ENCODE assay signal across 23 cellular contexts in genomic region chr1:234217316-234217840, GRCh38.
DNase-seq lines count a peak whose midpoint lies in the region; ATAC-seq and FAIRE-seq lines count a peak whose summit lies in the region.
"Had no signal": no experiment of that assay in that cellular context is flagged by ENCODE, and none has a peak within 500 bp of the region (broad histone marks: within the 10 kb centered on the region; RNA-seq: fewer than 3 reads in every experiment).

No MANE protein-coding gene starts in this region.

- CTCF ChIA-PET in activated CD4-positive, alpha-beta T cell treated with anti-CD3 and anti-CD28 coated beads, Interleukin-2, amount 10 ng/mL, durations not matched to agents 7 days and 5 days (lab: Charles Lee): interaction anchor here (0.9 to 1.2 kb wide), 5 partner anchors 12 to 108 kb away, joined by 3 to 4 read pairs (median 3); no protein-coding TSS in a partner anchor

- no peak for FAIRE-seq in RCC 7860 (lab: Jason Lieb, UNC)
- FAIRE-seq: small intestine had no signal

- peaks cover 6% of the 10 kb centered on the region for H3K27me3 Mint-ChIP-seq in activated CD4-positive, alpha-beta T cell treated with anti-CD3 and anti-CD28 coated beads, Interleukin-2, amount 10 ng/mL, durations not matched to agents 7 days and 5 days

- H3K27ac ChIP-seq in SK-N-MC (peak overlapping the region; percentile 85), angular gyrus (ENCODE audit: low read depth, low read length) (peak overlapping the region; percentile 22)
- H3K27ac ChIP-seq: HL-60, KMS-11, suprapubic skin had no signal

- H3K4me1 Mint-ChIP-seq in activated CD4-positive, alpha-beta T cell treated with anti-CD3 and anti-CD28 coated beads, Interleukin-2, amount 10 ng/mL, durations not matched to agents 7 days and 5 days: peaks cover 38% of the 10 kb centered on the region

- H3K9ac ChIP-seq in SK-N-MC (ENCODE audit: insufficient read length): peak overlapping the region; percentile 46
- H3K9ac ChIP-seq: KMS-11 had no signal

- H3K36me3 ChIP-seq in SK-N-MC (ENCODE audit: insufficient read depth, low read length): no peaks in the 10 kb centered on the region
- H3K36me3 ChIP-seq: suprapubic skin had no signal

- no peaks in the 10 kb centered on the region for H3K9me3 ChIP-seq in SK-N-MC (ENCODE audit: low read depth, low read length)
- H3K9me3 ChIP-seq: suprapubic skin had no signal

- peak overlapping the region; percentile 76; the same call in 1 of the 2 replicates for H3K4me3 ChIP-seq in SK-N-MC
- H3K4me3 ChIP-seq: GM23338, suprapubic skin had no signal

- POLR2A ChIA-PET in activated CD4-positive, alpha-beta T cell treated with anti-CD3 and anti-CD28 coated beads, Interleukin-2, amount 10 ng/mL, durations not matched to agents 7 days and 5 days (lab: Charles Lee): no interaction called here

- peak overlapping the region; percentile 21 for H3K27ac Mint-ChIP-seq in activated CD4-positive, alpha-beta T cell treated with anti-CD3 and anti-CD28 coated beads, Interleukin-2, amount 10 ng/mL, durations not matched to agents 7 days and 5 days
- H3K27ac Mint-ChIP-seq: GM23338; HFFc6; naive thymus-derived CD8-positive, alpha-beta T cell had no signal

- peaks cover 2% of the 10 kb centered on the region for H3K36me3 Mint-ChIP-seq in activated CD4-positive, alpha-beta T cell treated with anti-CD3 and anti-CD28 coated beads, Interleukin-2, amount 10 ng/mL, durations not matched to agents 7 days and 5 days (ENCODE audit: low read depth)
- H3K36me3 Mint-ChIP-seq: naive thymus-derived CD8-positive, alpha-beta T cell had no signal

- no peaks in the 10 kb centered on the region for H3K9me3 Mint-ChIP-seq in activated CD4-positive, alpha-beta T cell treated with anti-CD3 and anti-CD28 coated beads, Interleukin-2, amount 10 ng/mL, durations not matched to agents 7 days and 5 days
- H3K9me3 Mint-ChIP-seq: GM23338; HFFc6; naive thymus-derived CD8-positive, alpha-beta T cell had no signal

- ATAC-seq in HG03432 (IDR thresholded peaks at IDR 0.05; ENCODE audit: unreplicated experiment) (no peak), left colon (no peak)
- ATAC-seq: activated CD4-positive, alpha-beta T cell treated with anti-CD3 and anti-CD28 coated beads for 36 hours; GM23338; naive thymus-derived CD8-positive, alpha-beta T cell had no signal

- DNase-seq in activated CD4-positive, alpha-beta T cell treated with anti-CD3 and anti-CD28 coated beads, Interleukin-2, amount 10 ng/mL, durations not matched to agents 7 days and 5 days: no peak
- no peak for DNase-seq in activated CD4-positive, alpha-beta T cell treated with anti-CD3 and anti-CD28 coated beads, Interleukin-2, amount 50 U/mL, for 48 hours
- DNase-seq in SK-N-MC (ENCODE audit: low read depth, low spot score): no peak
- peak; percentile 49 for DNase-seq in putamen (ENCODE audit: low spot score)
- no peak for DNase-seq in RCC 7860 (ENCODE audit: low spot score)
- DNase-seq in left colon: no peak
- DNase-seq: 8988T; activated CD4-positive, alpha-beta T cell treated with anti-CD3 and anti-CD28 coated beads for 36 hours; activated CD8-positive, alpha-beta memory T cell treated with anti-CD3 and anti-CD28 coated beads, Interleukin-2, amount 50 U/mL, for 48 hours; cerebellar nuclear complex; EL; HFFc6; naive thymus-derived CD8-positive, alpha-beta T cell; NCI-H1436 treated with DMSO at 0.1 percent for 48 hours; NCI-H446 treated with DMSO at 0.1 percent for 48 hours; retina; small intestine had no signal

- intact Hi-C loops in left colon (cut with DNase I, micrococcal nuclease): no loop called here

- peak overlapping the region; percentile 45 for H3K4me3 Mint-ChIP-seq in activated CD4-positive, alpha-beta T cell treated with anti-CD3 and anti-CD28 coated beads, Interleukin-2, amount 10 ng/mL, durations not matched to agents 7 days and 5 days
- H3K4me3 Mint-ChIP-seq: activated CD4-positive, alpha-beta T cell treated with anti-CD3 and anti-CD28 coated beads for 36 hours; GM23338; HFFc6; naive thymus-derived CD8-positive, alpha-beta T cell had no signal
